In genomic region chr16:49621240-49622083, GRCh38 we compare ENCODE assay signal across 15 cellular contexts.
DNase-seq lines count a peak whose midpoint lies in the region; ATAC-seq and TF ChIP-seq lines count a peak whose summit lies in the region.
"Had no signal": no experiment of that assay in that cellular context is flagged by ENCODE, and none has a peak within 500 bp of the region (broad histone marks: within the 10 kb centered on the region; RNA-seq: fewer than 3 reads in every experiment).

No MANE protein-coding gene starts in this region.

- H3K4me1 ChIP-seq in esophagus squamous epithelium, result peaks cover 0 to 18% (median 11%) of the 10 kb centered on the region in 3 donors
- H3K4me1 ChIP-seq in osteoblast (ENCODE audit: insufficient read depth, low read length), result peaks cover 33% of the 10 kb centered on the region
- H3K4me1 ChIP-seq in upper lobe of left lung, result peaks cover 5 to 9% (median 7%) of the 10 kb centered on the region in 4 donors

- H3K79me2 ChIP-seq in osteoblast (ENCODE audit: insufficient read depth, low read length), result no peaks in the 10 kb centered on the region

- H3K27me3 Mint-ChIP-seq in natural killer cell treated with Interleukin-12 subunit alpha and Interleukin-12 subunit beta and Interleukin-15 and Interleukin-18, amount 100 ng/mL, for 72 hours, result no peaks in the 10 kb centered on the region
- H3K27me3 Mint-ChIP-seq in natural killer cell (ENCODE audit: low read depth in 2 of 2), result no peaks in the 10 kb centered on the region

- H3K4me2 ChIP-seq in osteoblast (ENCODE audit: insufficient read depth, low read length), result no peak overlapping the region
- H3K4me2 ChIP-seq: PC-9 had no signal

- H2AFZ ChIP-seq in osteoblast (ENCODE audit: low read length), result no peak overlapping the region
- H2AFZ ChIP-seq: PC-9 had no signal

- no peaks in the 10 kb centered on the region for H3K27me3 ChIP-seq in esophagus squamous epithelium
- H3K27me3 ChIP-seq in osteoblast (ENCODE audit: insufficient read depth, low read length), result no peaks in the 10 kb centered on the region
- no peaks in the 10 kb centered on the region for H3K27me3 ChIP-seq in upper lobe of left lung
- H3K27me3 ChIP-seq: thyroid gland had no signal

- no peak overlapping the region for H3K27ac Mint-ChIP-seq in natural killer cell treated with Interleukin-12 subunit alpha and Interleukin-12 subunit beta and Interleukin-15 and Interleukin-18, amount 100 ng/mL, for 72 hours
- H3K27ac Mint-ChIP-seq in natural killer cell, result no peak overlapping the region

- H3K36me3 Mint-ChIP-seq in natural killer cell treated with Interleukin-12 subunit alpha and Interleukin-12 subunit beta and Interleukin-15 and Interleukin-18, amount 100 ng/mL, for 72 hours, result no peaks in the 10 kb centered on the region
- H3K36me3 Mint-ChIP-seq in natural killer cell, result no peaks in the 10 kb centered on the region

- TF ChIP-seq CTCF in natural killer cell (IDR thresholded peaks at IDR 0.05) (no peak), esophagus squamous epithelium (IDR thresholded peaks at IDR 0.05) (no peak), osteoblast (IDR thresholded peaks at IDR 0.05; ENCODE audit: extremely low read depth, low read depth, low read length) (no peak), upper lobe of left lung (IDR thresholded peaks at IDR 0.05) (no peak)

- no peak overlapping the region for H3K4me3 ChIP-seq in esophagus squamous epithelium
- H3K4me3 ChIP-seq in osteoblast (ENCODE audit: insufficient read depth, low read length), result no peak overlapping the region
- H3K4me3 ChIP-seq in upper lobe of left lung, result no peak overlapping the region
- H3K4me3 ChIP-seq: PC-9, thyroid gland had no signal

- peak overlapping the region in 3 of 4 donors; percentile 36 to 81 (median 66) for H3K27ac ChIP-seq in esophagus squamous epithelium
- H3K27ac ChIP-seq in osteoblast (ENCODE audit: low read depth, low read length), result peak overlapping the region; percentile 89
- peak overlapping the region in 1 of 4 donors; percentile 44 for H3K27ac ChIP-seq in upper lobe of left lung
- H3K27ac ChIP-seq: PC-9 had no signal

- TF ChIP-seq POLR2A in esophagus squamous epithelium (IDR thresholded peaks at IDR 0.05), result no peak
- no peak for TF ChIP-seq POLR2A in upper lobe of left lung (IDR thresholded peaks at IDR 0.05)

- 75 to 81% methylated on average over 6 to 12 of the region's 13 CpGs for WGBS in esophagus squamous epithelium, 2 donors
- WGBS in upper lobe of left lung, 2 donors, result 91% methylated on average over 8 to 13 of the region's 13 CpGs

- H3K36me3 ChIP-seq in esophagus squamous epithelium (no peaks in the 10 kb centered on the region), osteoblast (ENCODE audit: insufficient read depth, low read length) (no peaks in the 10 kb centered on the region), upper lobe of left lung (no peaks in the 10 kb centered on the region)
- H3K36me3 ChIP-seq: thyroid gland had no signal

- no peak for TF ChIP-seq EP300 in upper lobe of left lung (IDR thresholded peaks at IDR 0.05)

- intact Hi-C loops in natural killer cell (cut with micrococcal nuclease), result no loop called here
- intact Hi-C loops in esophagus squamous epithelium (cut with DNase I), result no loop called here

- H3K4me1 Mint-ChIP-seq in natural killer cell treated with Interleukin-12 subunit alpha and Interleukin-12 subunit beta and Interleukin-15 and Interleukin-18, amount 100 ng/mL, for 72 hours (ENCODE audit: low read depth in 2 of 2), result no peaks in the 10 kb centered on the region
- no peaks in the 10 kb centered on the region for H3K4me1 Mint-ChIP-seq in natural killer cell

- no peak overlapping the region for H3K4me3 Mint-ChIP-seq in natural killer cell treated with Interleukin-12 subunit alpha and Interleukin-12 subunit beta and Interleukin-15 and Interleukin-18, amount 100 ng/mL, for 72 hours
- H3K4me3 Mint-ChIP-seq in natural killer cell, result no peak overlapping the region

- no peaks in the 10 kb centered on the region for H3K9me3 Mint-ChIP-seq in natural killer cell treated with Interleukin-12 subunit alpha and Interleukin-12 subunit beta and Interleukin-15 and Interleukin-18, amount 100 ng/mL, for 72 hours
- H3K9me3 Mint-ChIP-seq in natural killer cell, result no peaks in the 10 kb centered on the region
- H3K9me3 Mint-ChIP-seq: brain had no signal

- peak; percentile 49 for DNase-seq in natural killer cell treated with Interleukin-12 subunit alpha and Interleukin-12 subunit beta and Interleukin-15 and Interleukin-18, amount 100 ng/mL, for 72 hours (ENCODE audit: low spot score)
- DNase-seq in natural killer cell (no peak), esophagus squamous epithelium (lab: John Stamatoyannopoulos, UW) (no peak), osteoblast (ENCODE audit: insufficient read length, low spot score, missing footprints) (no peak), upper lobe of left lung (no peak), NCI-H2227 treated with DMSO at 0.1 percent for 48 hours (lab: John Stamatoyannopoulos, UW) (no peak)
- DNase-seq: activated CD4-positive, alpha-beta T cell treated with anti-CD3 and anti-CD28 coated beads for 1 hour; activated T-cell treated with anti-CD3 and anti-CD28 coated beads, Interleukin-2, amount 50 U/mL, for 48 hours; DMS 273 treated with DMSO at 0.1 percent for 48 hours; occipital lobe; PC-9; thyroid gland had no signal

- H4K20me1 ChIP-seq in osteoblast (ENCODE audit: insufficient read depth, low read length), result no peaks in the 10 kb centered on the region

- no peak for ATAC-seq in natural killer cell treated with Interleukin-12 subunit alpha and Interleukin-12 subunit beta and Interleukin-15 and Interleukin-18, amount 100 ng/mL, for 72 hours
- ATAC-seq in natural killer cell (no peak), upper lobe of left lung (ENCODE audit: low FRiP score in 2 of 2) (no peak), HG03565 (IDR thresholded peaks at IDR 0.05; ENCODE audit: unreplicated experiment) (no peak), GM21515 (IDR thresholded peaks at IDR 0.05; ENCODE audit: unreplicated experiment) (no peak)

- no peaks in the 10 kb centered on the region for H3K9me3 ChIP-seq in esophagus squamous epithelium
- no peaks in the 10 kb centered on the region for H3K9me3 ChIP-seq in osteoblast (ENCODE audit: low read depth, low read length)
- H3K9me3 ChIP-seq in upper lobe of left lung, result no peaks in the 10 kb centered on the region
- H3K9me3 ChIP-seq: thyroid gland had no signal
